13 cellular contexts compared by ENCODE assay signal in the genomic region with DNA sequence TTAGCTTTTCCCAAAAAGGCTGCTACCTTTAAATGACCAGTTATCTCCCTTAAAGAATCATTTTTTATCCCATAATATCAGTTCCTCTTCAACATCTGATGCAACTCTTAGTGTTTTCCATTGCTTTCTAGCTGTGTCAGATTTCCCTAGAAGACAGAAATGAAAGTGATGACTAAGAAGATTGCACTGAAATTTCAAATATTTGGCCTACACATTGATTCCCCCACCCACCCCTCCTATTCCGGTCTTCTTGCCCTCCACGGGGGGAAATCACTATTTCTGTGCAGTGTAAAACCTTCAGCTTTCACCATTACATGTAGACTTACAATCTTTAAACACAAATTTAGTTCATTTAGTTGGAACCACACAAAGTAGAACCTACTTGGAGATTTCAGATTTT.
A peak's percentile ranks its signal among the peaks of the same experiment; 100 is the strongest.
DNase-seq lines count a peak whose midpoint lies in the region; ATAC-seq, FAIRE-seq and TF ChIP-seq lines count a peak whose summit lies in the region.
"Had no signal": no experiment of that assay in that cellular context is flagged by ENCODE, and none has a peak within 500 bp of the region (broad histone marks: within the 10 kb centered on the region; RNA-seq: fewer than 3 reads in every experiment).

No MANE protein-coding gene starts in this region.

- CTCF ChIA-PET in activated B cell treated with CpG ODN at 0.5 μM for 24 hours (lab: Charles Lee) = interaction anchor here (1.0 to 5.7 kb wide), 13 partner anchors 10 to 119 kb away, joined by 3 to 110 read pairs (median 4); a partner anchor contains a TSS
- CTCF ChIA-PET in GM10248 (lab: Yijun Ruan, JAX) = interaction anchor here (1.0 to 1.6 kb wide), 6 partner anchors 9 to 100 kb away, joined by 3 to 4 read pairs (median 4); a partner anchor contains a TSS

- peaks cover 39% of the 10 kb centered on the region for H3K36me3 Mint-ChIP-seq in activated B cell treated with CpG ODN at 0.5 μM for 24 hours (ENCODE audit: low read depth)

- H3K9me3 ChIP-seq in BLaER1 treated with 17β-estradiol and CSF1 and Interleukin-3, amounts not matched to agents 10 nM and 100 nM (replicated peaks in 1 of 11) = peaks cover 0 to 34% (median 14%) of the 10 kb centered on the region in 11 experiments; a peak in 16 of 22 replicates
- H3K9me3 ChIP-seq: left ventricle myocardium inferior, testis had no signal

- no peaks in the 10 kb centered on the region for H4K20me1 ChIP-seq in BLaER1 treated with 17β-estradiol and CSF1 and Interleukin-3, amounts not matched to agents 10 nM and 100 nM

- peak overlapping the region in 9 of 11 experiments; percentile 9 to 97 (median 80); a peak in 15 of 22 replicates for H3K27ac ChIP-seq in BLaER1 treated with 17β-estradiol and CSF1 and Interleukin-3, amounts not matched to agents 10 nM and 100 nM
- H3K27ac ChIP-seq: left ventricle myocardium inferior, SK-N-MC, testis had no signal

- no peaks in the 10 kb centered on the region for H3K9me3 Mint-ChIP-seq in activated B cell treated with CpG ODN at 0.5 μM for 24 hours

- peaks cover 14 to 100% (median 36%) of the 10 kb centered on the region in 10 experiments for H3K4me1 ChIP-seq in BLaER1 treated with 17β-estradiol and CSF1 and Interleukin-3, amounts not matched to agents 10 nM and 100 nM
- H3K4me1 ChIP-seq: left ventricle myocardium inferior, testis had no signal

- no peaks in the 10 kb centered on the region for H3K27me3 ChIP-seq in BLaER1 treated with 17β-estradiol and CSF1 and Interleukin-3, amounts not matched to agents 10 nM and 100 nM
- H3K27me3 ChIP-seq: testis had no signal

- H3K27me3 Mint-ChIP-seq in activated B cell treated with CpG ODN at 0.5 μM for 24 hours = no peaks in the 10 kb centered on the region

- FAIRE-seq in frontal cortex (lab: Jason Lieb, UNC) = no peak
- FAIRE-seq: endometrium had no signal

- H3K4me3 ChIP-seq in BLaER1 treated with 17β-estradiol and CSF1 and Interleukin-3, amounts not matched to agents 10 nM and 100 nM = no peak overlapping the region
- H3K4me3 ChIP-seq: left ventricle myocardium inferior, SK-N-MC, testis had no signal

- H3K27ac Mint-ChIP-seq in activated B cell treated with CpG ODN at 0.5 μM for 24 hours = peak overlapping the region; percentile 95

- peak overlapping the region; percentile 80 for H3K4me3 Mint-ChIP-seq in activated B cell treated with CpG ODN at 0.5 μM for 24 hours

- peak overlapping the region in 6 of 11 experiments; percentile 47 to 85 (median 67); a peak in 11 of 22 replicates for H3K9ac ChIP-seq in BLaER1 treated with 17β-estradiol and CSF1 and Interleukin-3, amounts not matched to agents 10 nM and 100 nM

- H3K36me3 ChIP-seq in BLaER1 treated with 17β-estradiol and CSF1 and Interleukin-3, amounts not matched to agents 10 nM and 100 nM = no peaks in the 10 kb centered on the region
- H3K36me3 ChIP-seq: left ventricle myocardium inferior had no signal

- TF ChIP-seq CTCF in activated B cell treated with CpG ODN at 0.5 μM for 24 hours (IDR thresholded peaks at IDR 0.05) (no peak), GM10248 (IDR thresholded peaks at IDR 0.05; ENCODE audit: control extremely low read depth, extremely low read depth, low read depth, missing control alignments) (no peak)

- peak overlapping the region in 9 of 11 experiments; percentile 49 to 93 (median 76); a peak in 16 of 22 replicates for H3K4me2 ChIP-seq in BLaER1 treated with 17β-estradiol and CSF1 and Interleukin-3, amounts not matched to agents 10 nM and 100 nM

- peaks cover 90% of the 10 kb centered on the region for H3K4me1 Mint-ChIP-seq in activated B cell treated with CpG ODN at 0.5 μM for 24 hours

- no peak for ATAC-seq in activated B cell treated with CpG ODN at 0.5 μM for 24 hours (ENCODE audit: low read depth)

- DNase-seq in HCEC 1CT = peak; percentile 69
- no peak for DNase-seq in activated B cell treated with CpG ODN at 0.5 μM for 24 hours
- DNase-seq in medulla oblongata (ENCODE audit: extremely low spot score) = peak; percentile 55
- no peak for DNase-seq in SHP77 (lab: John Stamatoyannopoulos, UW)
- DNase-seq in GM10248 (ENCODE audit: extremely low spot score) = no peak
- DNase-seq in AML-193 (lab: John Stamatoyannopoulos, UW) = no peak
- no peak for DNase-seq in frontal cortex (ENCODE audit: low spot score in 2 of 2)
- DNase-seq: left ventricle myocardium inferior, NCI-H1436, testis had no signal

- intact Hi-C loops in activated B cell treated with CpG ODN at 0.5 μM for 24 hours (cut with micrococcal nuclease) = loop anchor here (5.0 to 10.0 kb wide), 2 partner anchors 191 to 349 kb away; a partner anchor contains a TSS

- POLR2A ChIA-PET in activated B cell treated with CpG ODN at 0.5 μM for 24 hours (lab: Charles Lee) (interaction anchor here (1.4 to 8.9 kb wide), 12 partner anchors 9 to 101 kb away, joined by 4 to 215 read pairs (median 28); a partner anchor contains a TSS), GM10248 (lab: Yijun Ruan, JAX) (no interaction called here)

Comparison
In these comparisons a context has a peak if more than half of its experiments do, and no peak if none do; other contexts are left out.
1. DNase-seq: peak in HCEC 1CT (single experiment) and medulla oblongata (single experiment); none in activated B cell treated with CpG ODN at 0.5 μM for 24 hours (single experiment), SHP77 (0 of 2), GM10248 (single experiment), AML-193 (0 of 2) and frontal cortex (0 of 2).